1 cellular context compared by ENCODE assay signal in genomic region chr20:48690888-48691287, GRCh38.
A peak's percentile ranks its signal among the peaks of the same experiment; 100 is the strongest.
TF ChIP-seq lines count a peak whose summit lies in the region.

No MANE protein-coding gene starts in this region.

TF ChIP-seq in K562, 482 proteins besides CTCF, POLR2A, EP300 and RAD21 (continued from another document):
- TF ChIP-seq ZBTB11 (CRISPR knock-in tag; IDR thresholded peaks at IDR 0.05) (0 out of 6 replicates have a peak, but pooled peaks of 1 of the 3 experiments have one; percentile 20), RFX1 (IDR thresholded peaks at IDR 0.05) (peak; percentile 86), NFIC (IDR thresholded peaks at IDR 0.05) (0 out of 2 replicates have a peak, but pooled peaks have one; percentile 14), ZBTB33 (CRISPR knock-in tag; IDR thresholded peaks at IDR 0.05) (peak; percentile 96)
- TF ChIP-seq, protein P1, sequence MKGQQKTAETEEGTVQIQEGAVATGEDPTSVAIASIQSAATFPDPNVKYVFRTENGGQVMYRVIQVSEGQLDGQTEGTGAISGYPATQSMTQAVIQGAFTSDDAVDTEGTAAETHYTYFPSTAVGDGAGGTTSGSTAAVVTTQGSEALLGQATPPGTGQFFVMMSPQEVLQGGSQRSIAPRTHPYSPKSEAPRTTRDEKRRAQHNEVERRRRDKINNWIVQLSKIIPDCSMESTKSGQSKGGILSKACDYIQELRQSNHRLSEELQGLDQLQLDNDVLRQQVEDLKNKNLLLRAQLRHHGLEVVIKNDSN (CRISPR knock-in tag; IDR thresholded peaks at IDR 0.05): 0 out of 2 replicates have a peak, but pooled peaks have one; percentile 20
